Comparison of ENCODE assay signal across 10 cellular contexts in genomic region chr6:34526241-34526972, GRCh38. TPM values are rescaled to one million over a fixed set of nuclear protein-coding genes. Genes with fewer than 3 reads are reported as not detected.
DNase-seq lines count a peak whose midpoint lies in the region; ATAC-seq and TF ChIP-seq lines count a peak whose summit lies in the region.
"Had no signal": no experiment of that assay in that cellular context is flagged by ENCODE, and none has a peak within 500 bp of the region (broad histone marks: within the 10 kb centered on the region; RNA-seq: fewer than 3 reads in every experiment).

No MANE protein-coding gene starts in this region.

- WGBS in hepatocyte (ENCODE audit: low lambda C conversion rate, missing lambda C conversion rate): 71% methylated on average over 23 of the region's 23 CpGs
- 77 to 83% methylated on average over 23 of the region's 23 CpGs for WGBS in sigmoid colon, 2 donors

- TF ChIP-seq EP300 in sigmoid colon (IDR thresholded peaks at IDR 0.05): no peak

- H3K27me3 ChIP-seq in hepatocyte (no peaks in the 10 kb centered on the region), sigmoid colon (no peaks in the 10 kb centered on the region)
- H3K27me3 ChIP-seq: left lung had no signal

- H3K4me1 ChIP-seq in hepatocyte (ENCODE audit: insufficient read depth) (peaks cover 12% of the 10 kb centered on the region), sigmoid colon (peaks cover 0 to 13% (median 8%) of the 10 kb centered on the region in 4 donors)

- peak overlapping the region; percentile 71 for H2AFZ ChIP-seq in hepatocyte

- no peak overlapping the region for H3K4me3 ChIP-seq in hepatocyte
- H3K4me3 ChIP-seq in sigmoid colon: peak overlapping the region in 3 of 4 donors; percentile 6 to 35 (median 30)

- peak; percentile 27 for DNase-seq in ELR (ENCODE audit: low read depth)
- no peak for DNase-seq in hepatocyte (ENCODE audit: low spot score)
- DNase-seq in sigmoid colon: no peak
- no peak for DNase-seq in NCI-H510A (lab: John Stamatoyannopoulos, UW)
- DNase-seq in SW 1271 (lab: John Stamatoyannopoulos, UW): no peak
- no peak for DNase-seq in NCI-H1436 treated with DMSO at 0.1 percent for 48 hours (lab: John Stamatoyannopoulos, UW)

- no peaks in the 10 kb centered on the region for H3K79me2 ChIP-seq in hepatocyte

- TF ChIP-seq CTCF in VCaP (conservative IDR thresholded peaks at IDR 0.05) (no peak), hepatocyte (IDR thresholded peaks at IDR 0.05; ENCODE audit: poor library complexity) (no peak), sigmoid colon (IDR thresholded peaks at IDR 0.05) (no peak)

- intact Hi-C loops in sigmoid colon (cut with DNase I): loop anchor here (2.0 to 5.0 kb wide), 3 partner anchors 230 to 329 kb away; partner anchors contain the start of genes SMIM29 and SNRPC

- TF ChIP-seq POLR2A in sigmoid colon (IDR thresholded peaks at IDR 0.05): no peak

- H3K27ac ChIP-seq in VCaP: peak overlapping the region; percentile 100
- no peak overlapping the region for H3K27ac ChIP-seq in hepatocyte
- peak overlapping the region; percentile 4 to 67 (median 58) for H3K27ac ChIP-seq in sigmoid colon

- ATAC-seq in GM18873 (IDR thresholded peaks at IDR 0.05; ENCODE audit: low FRiP score, unreplicated experiment): no peak

- H3K4me2 ChIP-seq in hepatocyte: peak overlapping the region; percentile 93

- H3K9me3 ChIP-seq in hepatocyte (ENCODE audit: low read depth): no peaks in the 10 kb centered on the region
- no peaks in the 10 kb centered on the region for H3K9me3 ChIP-seq in sigmoid colon
- H3K9me3 ChIP-seq: left lung had no signal

- H3K9me2 ChIP-seq in hepatocyte (replicated peaks; ENCODE audit: insufficient read depth): no peaks in the 10 kb centered on the region

- no peaks in the 10 kb centered on the region for H3K36me3 ChIP-seq in hepatocyte (replicated peaks; ENCODE audit: insufficient read depth, low read depth)
- H3K36me3 ChIP-seq in sigmoid colon: no peaks in the 10 kb centered on the region
- H3K36me3 ChIP-seq: left lung had no signal

- no peaks in the 10 kb centered on the region for H4K20me1 ChIP-seq in hepatocyte (ENCODE audit: insufficient read depth, poor library complexity, severe bottlenecking)

RNA-seq across cellular contexts. Expression of gene SPDEF, which starts 29.7 kb away (rescaled TPM):
- total RNA-seq in hepatocyte (0.48 and 1.5 TPM in 2 replicates), sigmoid colon (under 1 TPM in 1 of 4 donors, not detected in 3; 0.71 TPM)
- polyA plus RNA-seq in hepatocyte (0.34 and 0.80 TPM in 2 replicates), sigmoid colon (100 to 1,000 TPM in 1 of 3 donors, 10 to 100 TPM in 2; 43.5 to 101 (median 91.3) TPM)
- total RNA-seq: activated CD4-positive, alpha-beta T cell treated with anti-CD3 and anti-CD28 coated beads, Interleukin-2, amount 10 ng/mL, durations not matched to agents 7 days and 5 days had no signal
